24 cellular contexts compared by ENCODE assay signal in the genomic region with DNA sequence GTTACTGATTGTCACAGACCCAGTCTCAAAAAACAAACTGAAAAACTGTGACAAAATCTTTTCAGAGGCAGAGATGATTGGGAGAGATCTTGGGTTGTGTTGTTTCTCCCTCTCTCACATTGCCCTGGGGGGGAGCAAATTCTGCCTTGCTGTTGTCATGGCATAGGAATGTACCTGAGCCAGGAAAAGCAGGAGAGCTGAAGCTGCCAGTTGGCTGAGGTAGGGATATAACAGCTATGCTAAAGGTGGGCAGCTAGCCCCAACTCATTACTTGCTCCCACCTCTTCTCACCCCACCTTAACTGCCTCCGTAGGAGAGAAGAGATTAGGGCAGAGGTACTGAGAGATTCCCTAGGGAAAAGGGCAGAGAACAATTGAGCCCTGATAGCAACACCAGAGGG.
A peak's percentile ranks its signal among the peaks of the same experiment; 100 is the strongest.
DNase-seq lines count a peak whose midpoint lies in the region; ATAC-seq and TF ChIP-seq lines count a peak whose summit lies in the region.
"Had no signal": no experiment of that assay in that cellular context is flagged by ENCODE, and none has a peak within 500 bp of the region (broad histone marks: within the 10 kb centered on the region; RNA-seq: fewer than 3 reads in every experiment).

No MANE protein-coding gene starts in this region.

- no peaks in the 10 kb centered on the region for H3K36me3 ChIP-seq in iPS DF 6.9 (ENCODE audit: control insufficient read depth, insufficient read depth, low read length)
- H3K36me3 ChIP-seq: stomach had no signal

- TF ChIP-seq CTCF in WTC11 (IDR thresholded peaks at IDR 0.05) (no peak), GM13977 (IDR thresholded peaks at IDR 0.05; ENCODE audit: extremely low read depth, insufficient read depth, missing control alignments) (no peak)

- POLR2A ChIA-PET in WTC11 (lab: Charles Lee) = no interaction called here
- POLR2A ChIA-PET in activated CD4-positive, alpha-beta T cell treated with anti-CD3 and anti-CD28 coated beads, Interleukin-2, amount 10 ng/mL, durations not matched to agents 7 days and 5 days (lab: Charles Lee) = no interaction called here

- no peaks in the 10 kb centered on the region for H3K27me3 Mint-ChIP-seq in WTC11 (ENCODE audit: low read depth)
- no peaks in the 10 kb centered on the region for H3K27me3 Mint-ChIP-seq in activated CD4-positive, alpha-beta T cell treated with anti-CD3 and anti-CD28 coated beads, Interleukin-2, amount 10 ng/mL, durations not matched to agents 7 days and 5 days
- H3K27me3 Mint-ChIP-seq: progenitor cell of endocrine pancreas had no signal

- peak overlapping the region; percentile 78 for H3K27ac Mint-ChIP-seq in WTC11
- no peak overlapping the region for H3K27ac Mint-ChIP-seq in activated CD4-positive, alpha-beta T cell treated with anti-CD3 and anti-CD28 coated beads, Interleukin-2, amount 10 ng/mL, durations not matched to agents 7 days and 5 days

- in situ Hi-C loops in GM13977 (cut with MboI; ENCODE audit: low pct_unique_long_range_greater_than_20kb, low sequenced_read_pairs, unreplicated experiment) = no loop called here

- ATAC-seq in WTC11 = peak; percentile 98
- ATAC-seq: left cardiac atrium had no signal

- peaks cover 3% of the 10 kb centered on the region; the same call in 1 of the 2 replicates for H3K4me1 ChIP-seq in iPS DF 6.9 (ENCODE audit: control insufficient read depth, insufficient read depth, low read length)
- H3K4me1 ChIP-seq: stomach had no signal

- H3K27me3 ChIP-seq in iPS DF 6.9 (ENCODE audit: control insufficient read depth, insufficient read depth, low read length) = no peaks in the 10 kb centered on the region
- H3K27me3 ChIP-seq: stomach had no signal

- no peak overlapping the region for H3K27ac ChIP-seq in iPS DF 6.9 (ENCODE audit: low read length)
- H3K27ac ChIP-seq: 22Rv1, KMS-11, stomach had no signal

- no peak overlapping the region for H3K4me3 ChIP-seq in iPS DF 6.9 (ENCODE audit: low read length)
- H3K4me3 ChIP-seq: stomach had no signal

- peaks cover 38% of the 10 kb centered on the region for H3K4me1 Mint-ChIP-seq in WTC11
- H3K4me1 Mint-ChIP-seq in activated CD4-positive, alpha-beta T cell treated with anti-CD3 and anti-CD28 coated beads, Interleukin-2, amount 10 ng/mL, durations not matched to agents 7 days and 5 days = peaks cover 6% of the 10 kb centered on the region

- H3K36me3 Mint-ChIP-seq in WTC11 = no peaks in the 10 kb centered on the region
- H3K36me3 Mint-ChIP-seq in activated CD4-positive, alpha-beta T cell treated with anti-CD3 and anti-CD28 coated beads, Interleukin-2, amount 10 ng/mL, durations not matched to agents 7 days and 5 days (ENCODE audit: low read depth) = no peaks in the 10 kb centered on the region

- H3K9me3 Mint-ChIP-seq in WTC11 = peaks cover 2% of the 10 kb centered on the region
- peaks cover 4% of the 10 kb centered on the region for H3K9me3 Mint-ChIP-seq in activated CD4-positive, alpha-beta T cell treated with anti-CD3 and anti-CD28 coated beads, Interleukin-2, amount 10 ng/mL, durations not matched to agents 7 days and 5 days

- no peak overlapping the region for H3K4me3 Mint-ChIP-seq in WTC11
- H3K4me3 Mint-ChIP-seq in activated CD4-positive, alpha-beta T cell treated with anti-CD3 and anti-CD28 coated beads, Interleukin-2, amount 10 ng/mL, durations not matched to agents 7 days and 5 days = no peak overlapping the region

- CTCF ChIA-PET in WTC11 (lab: Charles Lee) = no interaction called here
- CTCF ChIA-PET in activated CD4-positive, alpha-beta T cell treated with anti-CD3 and anti-CD28 coated beads, Interleukin-2, amount 10 ng/mL, durations not matched to agents 7 days and 5 days (lab: Charles Lee) = no interaction called here

- H3K9me3 ChIP-seq in iPS DF 6.9 (ENCODE audit: control insufficient read depth, insufficient read depth, low read length) = no peaks in the 10 kb centered on the region
- H3K9me3 ChIP-seq: stomach had no signal

- WGBS in iPS DF 6.9 (ENCODE audit: insufficient coverage, insufficient read length) = no CpG with 5 or more reads among the region's 1 CpG

- peak; percentile 32 for DNase-seq in NCI-H82 (lab: John Stamatoyannopoulos, UW)
- no peak for DNase-seq in NCI-H82 treated with DMSO at 0.1 percent for 48 hours (lab: John Stamatoyannopoulos, UW; ENCODE audit: unreplicated experiment)
- peak; percentile 56 for DNase-seq in WTC11 (ENCODE audit: low spot score)
- DNase-seq in iPS DF 6.9 (ENCODE audit: low read depth, low spot score) = peak; percentile 31
- DNase-seq in renal cortical epithelial cell (ENCODE audit: low read depth) = peak; percentile 55
- no peak for DNase-seq in cerebellum (ENCODE audit: low spot score)
- no peak for DNase-seq in GM13977 (ENCODE audit: low spot score)
- DNase-seq in activated CD4-positive, alpha-beta T cell treated with anti-CD3 and anti-CD28 coated beads, Interleukin-2, amount 10 ng/mL, durations not matched to agents 7 days and 5 days = no peak
- DNase-seq: activated CD4-positive, alpha-beta T cell treated with anti-CD3 and anti-CD28 coated beads, Interleukin-2, amount 50 U/mL, for 48 hours; activated naive CD4-positive, alpha-beta T cell treated with Interleukin-2 at 50 U/mL for 16 hours; activated T-cell treated with anti-CD3 and anti-CD28 coated beads, Interleukin-2, amount 50 U/mL, for 1 hour; aorta; GDM1; head of caudate nucleus; left cardiac atrium; NCI-H1048; NCI-H2081; SHP77 treated with DMSO at 0.1 percent for 48 hours; stimulated activated CD4-positive, alpha-beta T cell treated with anti-CD3 and anti-CD28 coated beads, Interleukin-2, amount 100 ng/mL, for 24 hours; stomach; T-helper 1 cell had no signal

TF ChIP-seq in WTC11, 78 proteins besides CTCF, POLR2A, EP300 and RAD21 (continues in another document):
- TF ChIP-seq ARID4B (CRISPR knock-in tag; IDR thresholded peaks at IDR 0.05; ENCODE audit: borderline replicate concordance) (no peak), FOXK1 (CRISPR knock-in tag; IDR thresholded peaks at IDR 0.05) (no peak), ESRRA (CRISPR knock-in tag; IDR thresholded peaks at IDR 0.05; ENCODE audit: borderline replicate concordance) (no peak)
- TF ChIP-seq, protein P1, sequence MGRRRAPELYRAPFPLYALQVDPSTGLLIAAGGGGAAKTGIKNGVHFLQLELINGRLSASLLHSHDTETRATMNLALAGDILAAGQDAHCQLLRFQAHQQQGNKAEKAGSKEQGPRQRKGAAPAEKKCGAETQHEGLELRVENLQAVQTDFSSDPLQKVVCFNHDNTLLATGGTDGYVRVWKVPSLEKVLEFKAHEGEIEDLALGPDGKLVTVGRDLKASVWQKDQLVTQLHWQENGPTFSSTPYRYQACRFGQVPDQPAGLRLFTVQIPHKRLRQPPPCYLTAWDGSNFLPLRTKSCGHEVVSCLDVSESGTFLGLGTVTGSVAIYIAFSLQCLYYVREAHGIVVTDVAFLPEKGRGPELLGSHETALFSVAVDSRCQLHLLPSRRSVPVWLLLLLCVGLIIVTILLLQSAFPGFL (CRISPR knock-in tag; IDR thresholded peaks at IDR 0.05; ENCODE audit: borderline replicate concordance) = no peak

Comparison
In these comparisons a context has a peak if more than half of its experiments do, and no peak if none do; other contexts are left out.
1. DNase-seq: peak in NCI-H82 (single experiment), WTC11 (single experiment), iPS DF 6.9 (single experiment) and renal cortical epithelial cell (single experiment); none in NCI-H82 treated with DMSO at 0.1 percent for 48 hours (single experiment), cerebellum (single experiment), GM13977 (single experiment) and activated CD4-positive, alpha-beta T cell treated with anti-CD3 and anti-CD28 coated beads, Interleukin-2, amount 10 ng/mL, durations not matched to agents 7 days and 5 days (single experiment).